Comparison of ENCODE assay signal across 8 cellular contexts in the genomic region with DNA sequence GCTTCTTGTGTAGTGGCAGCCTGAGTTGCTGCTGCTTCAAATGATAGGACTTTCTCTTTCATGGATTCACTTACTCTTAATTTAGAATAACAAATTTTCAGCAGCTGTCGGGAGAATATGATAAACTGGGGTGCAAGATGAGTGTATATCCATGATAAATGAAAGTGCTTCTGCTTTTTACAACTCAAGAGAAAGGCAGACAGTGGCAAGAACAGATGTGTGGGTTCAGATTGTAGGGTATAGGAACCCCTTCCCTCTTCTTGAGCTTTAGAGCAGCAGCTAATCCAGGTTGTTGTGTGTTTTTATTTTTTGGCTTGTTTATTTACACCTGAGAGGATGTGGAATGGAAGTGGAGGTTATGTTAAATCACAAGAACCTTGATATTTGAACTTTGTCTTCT. TPM values are rescaled to one million over a fixed set of nuclear protein-coding genes. Genes with fewer than 3 reads are reported as not detected.
A peak's percentile ranks its signal among the peaks of the same experiment; 100 is the strongest.
DNase-seq lines count a peak whose midpoint lies in the region; ATAC-seq and TF ChIP-seq lines count a peak whose summit lies in the region.

No MANE protein-coding gene starts in this region.

- H3K4me3 ChIP-seq in AG04449 (ENCODE audit: low read depth, low read length) = peak overlapping the region; percentile 72
- peak overlapping the region; percentile 81 for H3K4me3 ChIP-seq in Jurkat, Clone E6-1 (ENCODE audit: low read length)
- H3K4me3 ChIP-seq in breast epithelium = peak overlapping the region; percentile 51 to 68 (median 60)
- peak overlapping the region; percentile 84 for H3K4me3 ChIP-seq in mononuclear cell (ENCODE audit: low read length)

- no peak for TF ChIP-seq POLR2A in breast epithelium (IDR thresholded peaks at IDR 0.05)

- H3K27ac ChIP-seq in breast epithelium = peak overlapping the region; percentile 70 to 75

- H3K4me1 ChIP-seq in breast epithelium = no peaks in the 10 kb centered on the region
- H3K4me1 ChIP-seq in mononuclear cell (ENCODE audit: insufficient read depth, low read length) = peaks cover 14% of the 10 kb centered on the region

- POLR2A ChIA-PET in AG04449 (lab: Yijun Ruan, JAX) = no interaction called here

- no peak for TF ChIP-seq CTCF in AG04449 (IDR thresholded peaks at IDR 0.05; ENCODE audit: insufficient read depth, low read length, missing control alignments)
- TF ChIP-seq CTCF in breast epithelium (IDR thresholded peaks at IDR 0.05) = no peak
- no peak for TF ChIP-seq CTCF in GM10266 (IDR thresholded peaks at IDR 0.05; ENCODE audit: control insufficient read depth, insufficient read depth, low read depth, missing control alignments)

- H3K9me3 ChIP-seq in breast epithelium = no peaks in the 10 kb centered on the region
- no peaks in the 10 kb centered on the region for H3K9me3 ChIP-seq in mononuclear cell (ENCODE audit: low read depth, low read length)

- CTCF ChIA-PET in AG04449 (lab: Yijun Ruan, JAX) = no interaction called here

- no peak for ATAC-seq in GM18502 (IDR thresholded peaks at IDR 0.05; ENCODE audit: poor library complexity, unreplicated experiment)

- peaks cover 0 to under 1% of the 10 kb centered on the region in 2 donors for H3K27me3 ChIP-seq in breast epithelium
- no peaks in the 10 kb centered on the region for H3K27me3 ChIP-seq in mononuclear cell (ENCODE audit: insufficient read depth, low read length)

- DNase-seq in AG04449 (ENCODE audit: low read depth, low spot score) (no peak), breast epithelium (ENCODE audit: low spot score in 2 of 2) (no peak), GM10266 (ENCODE audit: extremely low spot score) (no peak), amniotic stem cell (lab: John Stamatoyannopoulos, UW) (no peak), ecto neural progenitor cell (ENCODE audit: low spot score) (no peak)
- DNase-seq in Jurkat, Clone E6-1 (ENCODE audit: low read depth, low spot score) = no peak

- intact Hi-C loops in breast epithelium (cut with DNase I; ENCODE audit: low total_unique reads) = no loop called here

- H3K36me3 ChIP-seq in breast epithelium = no peaks in the 10 kb centered on the region

RNA-seq across cellular contexts. Expression of a gene that starts 1.1 kb away (rescaled TPM):
- 118 TPM for polyA plus RNA-seq in Jurkat, Clone E6-1 (2012; ENCODE audit: insufficient read depth, insufficient read length)
- total RNA-seq in breast epithelium = 100 to 1,000 TPM; 145 to 294 (median 180) TPM
- total RNA-seq in mononuclear cell = 288 TPM

RNA-seq across cellular contexts. Expression of a gene that starts 1.3 kb away (rescaled TPM):
- polyA plus RNA-seq in Jurkat, Clone E6-1 (2012; ENCODE audit: insufficient read depth, insufficient read length) = 43.5 TPM
- 1 to 10 TPM; 4.3 to 8.3 (median 4.6) TPM for total RNA-seq in breast epithelium
- total RNA-seq in mononuclear cell = 0.21 TPM
